In genomic region chr9:125190371-125190801, GRCh38 we compare ENCODE assay signal across 8 cellular contexts. TPM values are rescaled to one million over a fixed set of nuclear protein-coding genes. Genes with fewer than 3 reads are reported as not detected.
DNase-seq lines count a peak whose midpoint lies in the region; ATAC-seq, FAIRE-seq and TF ChIP-seq lines count a peak whose summit lies in the region.

No MANE protein-coding gene starts in this region.

- no peak overlapping the region for H3K27ac ChIP-seq in AG04450 (ENCODE audit: low read depth, low read length)
- peak overlapping the region in 20 of 21 experiments; percentile 83 to 99 (median 95) for H3K27ac ChIP-seq in skin epidermis

- no peak for ATAC-seq in GM21390 (IDR thresholded peaks at IDR 0.05; ENCODE audit: unreplicated experiment)

- peak overlapping the region; percentile 94 for H3K4me3 Mint-ChIP-seq in activated T-helper 2 cell treated with anti-CD3 and anti-CD28 coated beads, Interferon-gamma antibody, Interleukin-2, Interleukin-4, amounts not matched to agents 10 μg/mL and 5 μg/mL and 100 μg/mL, durations not matched to agents 14 hours and 24 hours and 36 hours (ENCODE audit: low read depth)

- H3K4me1 Mint-ChIP-seq in activated T-helper 2 cell treated with anti-CD3 and anti-CD28 coated beads, Interferon-gamma antibody, Interleukin-2, Interleukin-4, amounts not matched to agents 10 μg/mL and 5 μg/mL and 100 μg/mL, durations not matched to agents 14 hours and 24 hours and 36 hours (ENCODE audit: low read depth), result peaks cover 22% of the 10 kb centered on the region

- DNase-seq in AG04450 (ENCODE audit: low read depth, low spot score) (no peak), HFF-Myc (ENCODE audit: extremely low read depth, low read depth) (no peak), hepatic stellate cell (ENCODE audit: low spot score) (peak; percentile 26), GM19239 (ENCODE audit: insufficient read length, low spot score) (no peak), NCI-H1930 (lab: John Stamatoyannopoulos, UW) (no peak)
- DNase-seq in activated T-helper 2 cell treated with anti-CD3 and anti-CD28 coated beads, Interferon-gamma antibody, Interleukin-2, Interleukin-4, amounts not matched to agents 10 μg/mL and 5 μg/mL and 100 μg/mL, durations not matched to agents 14 hours and 24 hours and 36 hours (ENCODE audit: low spot score), result peak; percentile 14

- POLR2A ChIA-PET in AG04450 (lab: Yijun Ruan, JAX), result interaction anchor here (1.1 to 1.3 kb wide), 3 partner anchors 9 to 329 kb away, joined by 3 to 4 read pairs (median 3); partner anchors contain the start of gene HSPA5

- H3K4me3 ChIP-seq in AG04450 (ENCODE audit: low read depth, low read length) (peak overlapping the region; percentile 99), HFF-Myc (replicated peaks; ENCODE audit: low read depth, low read length) (peak overlapping the region; percentile 98), skin epidermis (peak overlapping the region; percentile 84 to 100 (median 90))

- peaks cover 7% of the 10 kb centered on the region for H3K36me3 Mint-ChIP-seq in activated T-helper 2 cell treated with anti-CD3 and anti-CD28 coated beads, Interferon-gamma antibody, Interleukin-2, Interleukin-4, amounts not matched to agents 10 μg/mL and 5 μg/mL and 100 μg/mL, durations not matched to agents 14 hours and 24 hours and 36 hours (ENCODE audit: low read depth)

- no peaks in the 10 kb centered on the region for H3K27me3 Mint-ChIP-seq in activated T-helper 2 cell treated with anti-CD3 and anti-CD28 coated beads, Interferon-gamma antibody, Interleukin-2, Interleukin-4, amounts not matched to agents 10 μg/mL and 5 μg/mL and 100 μg/mL, durations not matched to agents 14 hours and 24 hours and 36 hours (ENCODE audit: low read depth)

- peaks cover 5% of the 10 kb centered on the region; the same call in 1 of the 2 replicates for H3K9me3 ChIP-seq in AG04450 (ENCODE audit: control insufficient read depth, insufficient read depth, low read length)

- FAIRE-seq in GM19239 (lab: Jason Lieb, UNC), result no peak

- TF ChIP-seq CTCF in AG04450 (IDR thresholded peaks at IDR 0.05; ENCODE audit: low read depth, low read length) (no peak), HFF-Myc (IDR thresholded peaks at IDR 0.05; ENCODE audit: low read depth, low read length, missing control alignments) (no peak)

- intact Hi-C loops in activated T-helper 2 cell treated with anti-CD3 and anti-CD28 coated beads, Interferon-gamma antibody, Interleukin-2, Interleukin-4, amounts not matched to agents 10 μg/mL and 5 μg/mL and 100 μg/mL, durations not matched to agents 14 hours and 24 hours and 36 hours (cut with micrococcal nuclease), result loop anchor here (1.0 kb wide), 1 partner anchor 10 kb away; the partner anchor contains the start of gene RABEPK

- H3K9me3 Mint-ChIP-seq in activated T-helper 2 cell treated with anti-CD3 and anti-CD28 coated beads, Interferon-gamma antibody, Interleukin-2, Interleukin-4, amounts not matched to agents 10 μg/mL and 5 μg/mL and 100 μg/mL, durations not matched to agents 14 hours and 24 hours and 36 hours, result no peaks in the 10 kb centered on the region

- H3K27me3 ChIP-seq in AG04450 (ENCODE audit: control insufficient read depth, insufficient read depth, low read length), result no peaks in the 10 kb centered on the region

- CTCF ChIA-PET in AG04450 (lab: Charles Lee), result interaction anchor here (0.6 kb wide), 1 partner anchor 73 kb away, joined by 3 read pairs; no protein-coding TSS in a partner anchor

- peak overlapping the region; percentile 91 for H3K27ac Mint-ChIP-seq in activated T-helper 2 cell treated with anti-CD3 and anti-CD28 coated beads, Interferon-gamma antibody, Interleukin-2, Interleukin-4, amounts not matched to agents 10 μg/mL and 5 μg/mL and 100 μg/mL, durations not matched to agents 14 hours and 24 hours and 36 hours

RNA-seq across cellular contexts. Expression of gene PPP6C, which starts 0.8 kb away (rescaled TPM):
- polyA plus RNA-seq in AG04450 (2011; rRNA removed), result 24.3 and 34.8 TPM in 2 replicates
- 13.7 and 24.7 TPM in 2 replicates for polyA minus RNA-seq in AG04450 (2011; rRNA and poly(A)+ RNA removed)
- 44.3 and 44.9 TPM in 2 replicates for total RNA-seq in activated T-helper 2 cell treated with anti-CD3 and anti-CD28 coated beads, Interferon-gamma antibody, Interleukin-2, Interleukin-4, amounts not matched to agents 10 μg/mL and 5 μg/mL and 100 μg/mL, durations not matched to agents 14 hours and 24 hours and 36 hours

RNA-seq across cellular contexts. Expression of gene RABEPK, which starts 10.0 kb away (rescaled TPM):
- polyA plus RNA-seq in AG04450 (2011; rRNA removed), result 45.5 and 45.8 TPM in 2 replicates
- 22.8 and 25.8 TPM in 2 replicates for polyA minus RNA-seq in AG04450 (2011; rRNA and poly(A)+ RNA removed)
- total RNA-seq in activated T-helper 2 cell treated with anti-CD3 and anti-CD28 coated beads, Interferon-gamma antibody, Interleukin-2, Interleukin-4, amounts not matched to agents 10 μg/mL and 5 μg/mL and 100 μg/mL, durations not matched to agents 14 hours and 24 hours and 36 hours, result 32.8 and 34.0 TPM in 2 replicates

RNA-seq across cellular contexts. Expression of gene SCAI, which starts 47.1 kb away (rescaled TPM):
- 11.9 and 13.9 TPM in 2 replicates for polyA plus RNA-seq in AG04450 (2011; rRNA removed)
- 18.7 and 24.2 TPM in 2 replicates for polyA minus RNA-seq in AG04450 (2011; rRNA and poly(A)+ RNA removed)
- 14.2 and 15.9 TPM in 2 replicates for total RNA-seq in activated T-helper 2 cell treated with anti-CD3 and anti-CD28 coated beads, Interferon-gamma antibody, Interleukin-2, Interleukin-4, amounts not matched to agents 10 μg/mL and 5 μg/mL and 100 μg/mL, durations not matched to agents 14 hours and 24 hours and 36 hours

RNA-seq across cellular contexts. Expression of gene HSPA5, which starts 50.8 kb away (rescaled TPM):
- 477 and 591 TPM in 2 replicates for polyA plus RNA-seq in AG04450 (2011; rRNA removed)
- polyA minus RNA-seq in AG04450 (2011; rRNA and poly(A)+ RNA removed), result 298 and 337 TPM in 2 replicates
- total RNA-seq in activated T-helper 2 cell treated with anti-CD3 and anti-CD28 coated beads, Interferon-gamma antibody, Interleukin-2, Interleukin-4, amounts not matched to agents 10 μg/mL and 5 μg/mL and 100 μg/mL, durations not matched to agents 14 hours and 24 hours and 36 hours, result 283 and 285 TPM in 2 replicates

Comparison
In these comparisons a context has a peak if more than half of its experiments do, and no peak if none do; other contexts are left out.
1. DNase-seq: peak in activated T-helper 2 cell treated with anti-CD3 and anti-CD28 coated beads, Interferon-gamma antibody, Interleukin-2, Interleukin-4, amounts not matched to agents 10 μg/mL and 5 μg/mL and 100 μg/mL, durations not matched to agents 14 hours and 24 hours and 36 hours (single experiment) and hepatic stellate cell (single experiment); none in AG04450 (single experiment), HFF-Myc (single experiment), GM19239 (single experiment) and NCI-H1930 (0 of 2).
2. Peak in every context shown above with its lines, with median percentiles within 50 percentile points of each other: H3K4me3 ChIP-seq.